In genomic region chr10:51422311-51423120, GRCh38 we compare ENCODE assay signal across 8 cellular contexts.
DNase-seq lines count a peak whose midpoint lies in the region; ATAC-seq and TF ChIP-seq lines count a peak whose summit lies in the region.

No MANE protein-coding gene starts in this region.

- TF ChIP-seq CTCF in SU-DHL-6 (IDR thresholded peaks at IDR 0.05; ENCODE audit: insufficient read depth, low read length, poor library complexity, severe bottlenecking): peak; percentile 59
- TF ChIP-seq CTCF in vagina (IDR thresholded peaks at IDR 0.05): peak in 2 of 3 experiments; percentile 57 to 69

- H3K27me3 ChIP-seq in SU-DHL-6 (ENCODE audit: low read length): no peaks in the 10 kb centered on the region
- H3K27me3 ChIP-seq in vagina: no peaks in the 10 kb centered on the region

- no peak for TF ChIP-seq POLR2A in vagina (IDR thresholded peaks at IDR 0.05)

- no peaks in the 10 kb centered on the region for H4K20me1 ChIP-seq in SU-DHL-6 (ENCODE audit: low read depth, low read length)

- H3K9me2 ChIP-seq in SU-DHL-6 (replicated peaks; ENCODE audit: insufficient read depth, low read length): no peaks in the 10 kb centered on the region

- H3K4me2 ChIP-seq in SU-DHL-6 (ENCODE audit: low read depth, low read length, poor library complexity, severe bottlenecking): no peak overlapping the region

- peak; percentile 66 for DNase-seq in DMS53 (lab: John Stamatoyannopoulos, UW)
- DNase-seq in GM19238 (ENCODE audit: insufficient read length, low spot score): peak; percentile 5
- DNase-seq in epidermal melanocyte (ENCODE audit: insufficient read length, low spot score): peak; percentile 76
- peak; percentile 57 for DNase-seq in mucosa of gallbladder (ENCODE audit: low spot score)
- DNase-seq in vagina (ENCODE audit: extremely low spot score in 2 of 2): no peak

- H3F3A ChIP-seq in SU-DHL-6 (ENCODE audit: insufficient read depth): no peaks in the 10 kb centered on the region

- no peaks in the 10 kb centered on the region for H3K79me2 ChIP-seq in SU-DHL-6 (ENCODE audit: insufficient read depth, low read length)

- H3K27ac ChIP-seq in SU-DHL-6 (ENCODE audit: low read depth, low read length) (no peak overlapping the region), vagina (peak overlapping the region; percentile 59)

- peak; percentile 54 for ATAC-seq in HG03457 (IDR thresholded peaks at IDR 0.05; ENCODE audit: unreplicated experiment)
- ATAC-seq in GM21381 (IDR thresholded peaks at IDR 0.05; ENCODE audit: unreplicated experiment): no peak

- H3K9ac ChIP-seq in SU-DHL-6 (ENCODE audit: low read length): no peak overlapping the region

- H3K36me3 ChIP-seq in SU-DHL-6 (ENCODE audit: low read length) (no peaks in the 10 kb centered on the region), vagina (no peaks in the 10 kb centered on the region)

- intact Hi-C loops in vagina (cut with DNase I): no loop called here

- H3K9me3 ChIP-seq in SU-DHL-6 (ENCODE audit: insufficient read depth, low read length) (no peaks in the 10 kb centered on the region), vagina (no peaks in the 10 kb centered on the region)

- peaks cover 24% of the 10 kb centered on the region for H3K4me1 ChIP-seq in vagina

- H3K4me3 ChIP-seq in SU-DHL-6 (ENCODE audit: insufficient read depth, low read length, poor library complexity, severe bottlenecking) (no peak overlapping the region), vagina (no peak overlapping the region)

- H2AFZ ChIP-seq in SU-DHL-6 (ENCODE audit: low read depth, low read length, severe bottlenecking): no peak overlapping the region

Comparison
In these comparisons a context has a peak if more than half of its experiments do, and no peak if none do; other contexts are left out.
1. DNase-seq: peak in DMS53 (single experiment), GM19238 (single experiment), epidermal melanocyte (single experiment) and mucosa of gallbladder (single experiment); none in vagina (0 of 2).